20 cellular contexts compared by ENCODE assay signal in the genomic region with DNA sequence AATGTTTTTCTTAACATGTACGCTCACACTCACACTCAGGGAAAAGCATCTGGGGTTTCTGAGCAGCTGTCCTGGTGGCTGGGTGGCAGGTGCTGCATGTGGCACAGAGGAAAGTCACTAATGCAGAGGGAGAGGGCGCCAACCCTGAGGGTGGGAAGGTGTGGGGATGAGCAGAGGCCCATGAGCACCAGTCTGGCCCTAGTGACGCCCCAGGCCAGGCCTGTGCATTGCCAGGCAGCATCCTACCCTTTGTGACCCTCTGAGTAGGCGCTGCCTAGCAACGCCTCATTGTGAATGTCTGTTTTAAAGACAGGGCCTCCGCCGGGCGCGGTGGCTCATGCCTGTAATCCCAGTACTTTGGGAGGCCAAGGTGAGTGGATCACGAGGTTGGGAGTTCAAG. TPM values are rescaled to one million over a fixed set of nuclear protein-coding genes. Genes with fewer than 3 reads are reported as not detected.
DNase-seq lines count a peak whose midpoint lies in the region; ATAC-seq and TF ChIP-seq lines count a peak whose summit lies in the region.
"Had no signal": no experiment of that assay in that cellular context is flagged by ENCODE, and none has a peak within 500 bp of the region (broad histone marks: within the 10 kb centered on the region; RNA-seq: fewer than 3 reads in every experiment).

No MANE protein-coding gene starts in this region.

- H3K79me2 ChIP-seq in Loucy (ENCODE audit: insufficient read depth, low read length), result no peaks in the 10 kb centered on the region

- peaks cover 3% of the 10 kb centered on the region for H3K36me3 Mint-ChIP-seq in T-helper 1 cell treated with Interleukin-12 subunit alpha and Interleukin-12 subunit beta and Interleukin-4 antibody, amounts not matched to agents 30 μg/mL and 1 μg/mL, for 36 hours (ENCODE audit: low read depth)
- peaks cover 9% of the 10 kb centered on the region for H3K36me3 Mint-ChIP-seq in CD4-positive, CD25-positive, alpha-beta regulatory T cell
- H3K36me3 Mint-ChIP-seq in activated T-helper 17 cell treated with anti-CD3 and anti-CD28 coated beads, Interleukin-2, amount 50 U/mL, for 72 hours (ENCODE audit: low read depth), result no peaks in the 10 kb centered on the region

- peaks cover 13% of the 10 kb centered on the region for H3K4me1 ChIP-seq in CD4-positive, CD25-positive, alpha-beta regulatory T cell (ENCODE audit: control insufficient read depth, insufficient read depth, low read length, poor library complexity, severe bottlenecking)
- peaks cover 53% of the 10 kb centered on the region for H3K4me1 ChIP-seq in Loucy (ENCODE audit: insufficient read depth, low read length, poor library complexity, severe bottlenecking)
- H3K4me1 ChIP-seq in SJCRH30, result peaks cover 2% of the 10 kb centered on the region; the same call in 1 of the 2 replicates
- H3K4me1 ChIP-seq: adrenal gland, prostate gland had no signal

- peaks cover 27% of the 10 kb centered on the region for H3F3A ChIP-seq in Loucy (ENCODE audit: low read depth)

- no peaks in the 10 kb centered on the region for H3K9me3 ChIP-seq in CD4-positive, CD25-positive, alpha-beta regulatory T cell (ENCODE audit: control insufficient read depth in 2 of 2, low read length in 2 of 2)
- no peaks in the 10 kb centered on the region for H3K9me3 ChIP-seq in Loucy (ENCODE audit: insufficient read depth, low read depth, low read length)
- H3K9me3 ChIP-seq in SJCRH30 (replicated peaks), result no peaks in the 10 kb centered on the region
- H3K9me3 ChIP-seq: adrenal gland, heart left ventricle, neutrophil, prostate gland had no signal

- no peaks in the 10 kb centered on the region for H3K36me3 ChIP-seq in CD4-positive, CD25-positive, alpha-beta regulatory T cell (ENCODE audit: control insufficient read depth, insufficient read depth, low read length)
- H3K36me3 ChIP-seq in Loucy (ENCODE audit: insufficient read depth, low read length) (no peaks in the 10 kb centered on the region), SJCRH30 (no peaks in the 10 kb centered on the region)
- H3K36me3 ChIP-seq: adrenal gland, heart left ventricle, neutrophil, prostate gland had no signal

- H3K9ac ChIP-seq in Loucy (ENCODE audit: low read depth, low read length, poor library complexity, severe bottlenecking), result peak overlapping the region; percentile 71
- H3K9ac ChIP-seq: GM23248, KMS-11 had no signal

- H3K27me3 Mint-ChIP-seq in T-helper 1 cell treated with Interleukin-12 subunit alpha and Interleukin-12 subunit beta and Interleukin-4 antibody, amounts not matched to agents 30 μg/mL and 1 μg/mL, for 36 hours (ENCODE audit: low read depth), result no peaks in the 10 kb centered on the region
- H3K27me3 Mint-ChIP-seq in CD4-positive, CD25-positive, alpha-beta regulatory T cell, result no peaks in the 10 kb centered on the region
- no peaks in the 10 kb centered on the region for H3K27me3 Mint-ChIP-seq in activated T-helper 17 cell treated with anti-CD3 and anti-CD28 coated beads, Interleukin-2, amount 50 U/mL, for 72 hours

- no peak for ATAC-seq in CD4-positive, CD25-positive, alpha-beta regulatory T cell (ENCODE audit: low read depth in 2 of 2)
- ATAC-seq in activated T-helper 17 cell treated with anti-CD3 and anti-CD28 coated beads, Interleukin-2, amount 50 U/mL, for 72 hours (replicated peaks), result no peak
- no peak for ATAC-seq in GM21619 (IDR thresholded peaks at IDR 0.05; ENCODE audit: unreplicated experiment)
- ATAC-seq: left cardiac atrium, Right ventricle myocardium inferior had no signal

- H2AFZ ChIP-seq in Loucy (ENCODE audit: low read length), result no peak overlapping the region
- H2AFZ ChIP-seq: GM23248 had no signal

- no peaks in the 10 kb centered on the region for H3K27me3 ChIP-seq in CD4-positive, CD25-positive, alpha-beta regulatory T cell (ENCODE audit: control insufficient read depth, insufficient read depth, low read length)
- H3K27me3 ChIP-seq in Loucy (ENCODE audit: insufficient read depth, low read length, poor library complexity, severe bottlenecking) (no peaks in the 10 kb centered on the region), SJCRH30 (no peaks in the 10 kb centered on the region)
- H3K27me3 ChIP-seq: adrenal gland, heart left ventricle, neutrophil had no signal

- H3K9me3 Mint-ChIP-seq in T-helper 1 cell treated with Interleukin-12 subunit alpha and Interleukin-12 subunit beta and Interleukin-4 antibody, amounts not matched to agents 30 μg/mL and 1 μg/mL, for 36 hours, result no peaks in the 10 kb centered on the region
- H3K9me3 Mint-ChIP-seq in CD4-positive, CD25-positive, alpha-beta regulatory T cell, result no peaks in the 10 kb centered on the region
- H3K9me3 Mint-ChIP-seq in activated T-helper 17 cell treated with anti-CD3 and anti-CD28 coated beads, Interleukin-2, amount 50 U/mL, for 72 hours, result no peaks in the 10 kb centered on the region
- H3K9me3 Mint-ChIP-seq: brain had no signal

- no peaks in the 10 kb centered on the region for H4K20me1 ChIP-seq in Loucy (ENCODE audit: insufficient read depth, low read length, poor library complexity, severe bottlenecking)

- peak overlapping the region; percentile 70 for H3K4me2 ChIP-seq in Loucy (ENCODE audit: low read depth, low read length, poor library complexity, severe bottlenecking)

- peak overlapping the region; percentile 45 for H3K27ac Mint-ChIP-seq in T-helper 1 cell treated with Interleukin-12 subunit alpha and Interleukin-12 subunit beta and Interleukin-4 antibody, amounts not matched to agents 30 μg/mL and 1 μg/mL, for 36 hours
- peak overlapping the region in 2 of 3 donors; percentile 59 to 85 for H3K27ac Mint-ChIP-seq in CD4-positive, CD25-positive, alpha-beta regulatory T cell
- H3K27ac Mint-ChIP-seq in activated T-helper 17 cell treated with anti-CD3 and anti-CD28 coated beads, Interleukin-2, amount 50 U/mL, for 72 hours, result no peak overlapping the region
- H3K27ac Mint-ChIP-seq: brain had no signal

- peaks cover 20% of the 10 kb centered on the region for H3K4me1 Mint-ChIP-seq in T-helper 1 cell treated with Interleukin-12 subunit alpha and Interleukin-12 subunit beta and Interleukin-4 antibody, amounts not matched to agents 30 μg/mL and 1 μg/mL, for 36 hours (ENCODE audit: low read depth)
- H3K4me1 Mint-ChIP-seq in CD4-positive, CD25-positive, alpha-beta regulatory T cell, result peaks cover 7 to 34% (median 15%) of the 10 kb centered on the region in 4 donors
- peaks cover 28% of the 10 kb centered on the region for H3K4me1 Mint-ChIP-seq in activated T-helper 17 cell treated with anti-CD3 and anti-CD28 coated beads, Interleukin-2, amount 50 U/mL, for 72 hours

- DNase-seq in T-helper 1 cell (no peak), SJCRH30 (no peak), COR-L47 (lab: John Stamatoyannopoulos, UW) (no peak)
- DNase-seq in CD4-positive, CD25-positive, alpha-beta regulatory T cell, result no peak
- DNase-seq: activated CD4-positive, CD25-positive, alpha-beta regulatory T cell treated with anti-CD3 and anti-CD28 coated beads, Interleukin-2, amount 50 U/mL, for 72 hours; adrenal gland; DMS79; GM23248; heart left ventricle; left cardiac atrium had no signal

- TF ChIP-seq CTCF in Loucy (conservative IDR thresholded peaks at IDR 0.05; ENCODE audit: low read length), result no peak

- H3K4me3 Mint-ChIP-seq in T-helper 1 cell treated with Interleukin-12 subunit alpha and Interleukin-12 subunit beta and Interleukin-4 antibody, amounts not matched to agents 30 μg/mL and 1 μg/mL, for 36 hours, result no peak overlapping the region
- no peak overlapping the region for H3K4me3 Mint-ChIP-seq in CD4-positive, CD25-positive, alpha-beta regulatory T cell
- peak overlapping the region; percentile 45 for H3K4me3 Mint-ChIP-seq in activated T-helper 17 cell treated with anti-CD3 and anti-CD28 coated beads, Interleukin-2, amount 50 U/mL, for 72 hours
- H3K4me3 Mint-ChIP-seq: activated CD8-positive, alpha-beta memory T cell treated with anti-CD3 and anti-CD28 coated beads, Interleukin-2, amount 10 ng/mL, durations not matched to agents 7 days and 5 days; brain had no signal

- no peak overlapping the region for H3K27ac ChIP-seq in CD4-positive, CD25-positive, alpha-beta regulatory T cell (ENCODE audit: insufficient read depth, low read length, poor library complexity, severe bottlenecking)
- H3K27ac ChIP-seq in SJCRH30, result no peak overlapping the region
- H3K27ac ChIP-seq: adrenal gland, GM23248, heart left ventricle, neutrophil, prostate gland had no signal

- no peaks in the 10 kb centered on the region for H3K9me2 ChIP-seq in Loucy (replicated peaks; ENCODE audit: low read depth, low read length)

- H3K4me3 ChIP-seq in CD4-positive, CD25-positive, alpha-beta regulatory T cell (ENCODE audit: low read depth, low read length), result no peak overlapping the region
- H3K4me3 ChIP-seq in Loucy (ENCODE audit: low read length, poor library complexity, severe bottlenecking) (peak overlapping the region; percentile 61), SJCRH30 (no peak overlapping the region)
- H3K4me3 ChIP-seq: adrenal gland, GM23248, heart left ventricle, prostate gland had no signal

RNA-seq across cellular contexts. Expression of gene LCMT1, which starts 19.1 kb away (rescaled TPM):
- 44.0 TPM for total RNA-seq in CD4-positive, CD25-positive, alpha-beta regulatory T cell
- 10 to 100 TPM; 46.5 to 70.3 (median 54.5) TPM for polyA plus RNA-seq in CD4-positive, CD25-positive, alpha-beta regulatory T cell
- 10 to 100 TPM; 33.9 to 43.0 TPM for total RNA-seq in activated T-helper 17 cell treated with anti-CD3 and anti-CD28 coated beads, Interleukin-2, amount 50 U/mL, for 72 hours
- 31.7 and 34.7 TPM in 2 replicates for total RNA-seq in SJCRH30 (2014; rRNA removed; shearing (Covaris generic))
